ENCODE assay signal across 1 cellular context in genomic region chr7:74343281-74344127, GRCh38.
TF ChIP-seq lines count a peak whose summit lies in the region.

No MANE protein-coding gene starts in this region.

TF ChIP-seq in K562, 482 proteins besides CTCF, POLR2A, EP300 and RAD21 (continued from another document and continues in another):
- TF ChIP-seq ZNF318 (IDR thresholded peaks at IDR 0.05; ENCODE audit: borderline replicate concordance in 1 of 2, low read depth in 1 of 2): no peak
- TF ChIP-seq XRCC4 (IDR thresholded peaks at IDR 0.05; ENCODE audit: extremely low read depth, insufficient read depth, insufficient read length): no peak
- no peak for TF ChIP-seq ZBTB26 (CRISPR knock-in tag; IDR thresholded peaks at IDR 0.05)
- TF ChIP-seq ZNF445 (CRISPR knock-in tag; IDR thresholded peaks at IDR 0.05; ENCODE audit: low read depth): no peak
- TF ChIP-seq SFPQ (IDR thresholded peaks at IDR 0.05; ENCODE audit: low read depth, low read length): no peak
- no peak for TF ChIP-seq NRF1 (conservative IDR thresholded peaks at IDR 0.05 in 1 of 2, IDR thresholded peaks at IDR 0.05 in 1 of 2)
- TF ChIP-seq ARID3A (IDR thresholded peaks at IDR 0.05; ENCODE audit: borderline replicate concordance, low read depth, low read length): no peak
- no peak for TF ChIP-seq ZBTB43 (CRISPR knock-in tag; IDR thresholded peaks at IDR 0.05)
- no peak for TF ChIP-seq ADNP (tag; IDR thresholded peaks at IDR 0.05)
- no peak for TF ChIP-seq ZNF583 (CRISPR knock-in tag; IDR thresholded peaks at IDR 0.05)
- no peak for TF ChIP-seq MCM5 (IDR thresholded peaks at IDR 0.05; ENCODE audit: low read depth)
- no peak for TF ChIP-seq ZEB2 (IDR thresholded peaks at IDR 0.05)
- no peak for TF ChIP-seq RBM39 (optimal IDR thresholded peaks at IDR 0.05; ENCODE audit: low read depth, low read length)
- TF ChIP-seq FOXO4 (CRISPR knock-in tag; IDR thresholded peaks at IDR 0.05): no peak
- TF ChIP-seq ELF1 (tag; IDR thresholded peaks at IDR 0.05): no peak
- TF ChIP-seq ZNF561 (CRISPR knock-in tag; conservative IDR thresholded peaks at IDR 0.05): no peak
- TF ChIP-seq RBBP5 (IDR thresholded peaks at IDR 0.05; ENCODE audit: borderline replicate concordance, insufficient read depth, low read length, poor library complexity, severe bottlenecking): no peak
- no peak for TF ChIP-seq MTA1 (IDR thresholded peaks at IDR 0.05; ENCODE audit: borderline replicate concordance)
- no peak for TF ChIP-seq PHF21A (IDR thresholded peaks at IDR 0.05; ENCODE audit: borderline replicate concordance, low read depth)
- TF ChIP-seq SIRT6 (IDR thresholded peaks at IDR 0.05; ENCODE audit: low read depth, low read length): no peak
- no peak for TF ChIP-seq ZBTB49 (CRISPR knock-in tag; IDR thresholded peaks at IDR 0.05; ENCODE audit: borderline replicate concordance)
- no peak for TF ChIP-seq TEAD2 (tag; IDR thresholded peaks at IDR 0.05)
- TF ChIP-seq MCM7 (IDR thresholded peaks at IDR 0.05): no peak
- no peak for TF ChIP-seq RFX7 (CRISPR knock-in tag; IDR thresholded peaks at IDR 0.05)
- peak; percentile 90 for TF ChIP-seq JUN (IDR thresholded peaks at IDR 0.05; ENCODE audit: borderline replicate concordance, low read depth, low read length)
- peak; percentile 53; the same call in 1 of the 2 replicates for TF ChIP-seq JUN (CRISPR knock-in tag; IDR thresholded peaks at IDR 0.05; ENCODE audit: borderline replicate concordance)
- TF ChIP-seq RBM14 (IDR thresholded peaks at IDR 0.05; ENCODE audit: borderline replicate concordance, insufficient read depth, low read depth, low read length): no peak
- no peak for TF ChIP-seq ZNF253 (CRISPR knock-in tag; conservative IDR thresholded peaks at IDR 0.05)
- peak; percentile 80 for TF ChIP-seq SMARCE1 (IDR thresholded peaks at IDR 0.05)
- TF ChIP-seq CGGBP1 (CRISPR knock-in tag; IDR thresholded peaks at IDR 0.05): no peak
- no peak for TF ChIP-seq SRSF7 (optimal IDR thresholded peaks at IDR 0.05; ENCODE audit: low read depth, low read length)
- no peak for TF ChIP-seq HOMEZ (CRISPR knock-in tag; IDR thresholded peaks at IDR 0.05)
- no peak for TF ChIP-seq HBP1 (CRISPR knock-in tag; IDR thresholded peaks at IDR 0.05)
